Comparison of ENCODE assay signal across 12 cellular contexts in the genomic region with DNA sequence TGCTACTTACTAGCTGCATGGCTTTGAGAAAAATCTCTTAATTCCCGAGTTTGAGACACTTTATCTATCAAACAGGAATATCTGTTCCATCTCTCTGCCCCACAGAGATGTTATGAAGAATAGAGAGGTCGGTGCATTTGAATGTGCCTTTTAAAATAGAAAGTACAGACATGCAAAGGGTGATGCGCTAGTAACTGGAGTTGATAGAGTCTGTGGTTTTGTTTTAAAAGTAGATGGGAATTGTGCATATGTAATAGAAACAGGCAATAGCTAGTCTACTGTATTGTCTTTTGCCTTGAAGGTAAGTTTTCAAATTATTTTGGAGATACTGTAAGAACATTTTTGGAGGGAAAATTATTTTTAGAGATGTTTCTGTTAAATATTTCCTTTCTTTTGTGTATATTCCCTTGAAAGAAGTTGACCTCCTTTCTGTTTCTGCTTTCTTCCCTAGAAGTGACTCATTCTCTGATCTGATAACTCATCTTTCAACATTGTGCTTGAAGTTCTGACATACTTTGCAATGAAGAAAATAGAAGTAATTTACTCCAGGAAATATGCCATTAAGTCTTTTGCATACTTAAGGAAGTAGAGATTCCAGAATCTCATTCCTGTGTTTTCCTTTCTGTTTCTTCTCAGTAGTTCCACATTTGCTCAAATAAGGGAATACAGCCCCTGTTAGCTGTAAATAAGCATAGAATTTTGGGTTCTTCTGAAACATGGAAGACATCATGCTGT.
A peak's percentile ranks its signal among the peaks of the same experiment; 100 is the strongest.
DNase-seq lines count a peak whose midpoint lies in the region; ATAC-seq and TF ChIP-seq lines count a peak whose summit lies in the region.
"Had no signal": no experiment of that assay in that cellular context is flagged by ENCODE, and none has a peak within 500 bp of the region (broad histone marks: within the 10 kb centered on the region; RNA-seq: fewer than 3 reads in every experiment).

No MANE protein-coding gene starts in this region.

- CTCF ChIA-PET in MCF 10A (lab: Yijun Ruan, JAX) (interaction anchor here (0.6 to 1.1 kb wide), 2 partner anchors 21 to 1006 kb away, joined by 3 read pairs; no protein-coding TSS in a partner anchor), PC-3 (lab: Charles Lee) (no interaction called here)

- peaks cover 14% of the 10 kb centered on the region for H3K4me1 Mint-ChIP-seq in MCF 10A (ENCODE audit: insufficient read depth, unreplicated experiment)
- H3K4me1 Mint-ChIP-seq in T-helper 2 cell treated with Interferon-gamma antibody and Interleukin-4, amounts not matched to agents 5 μg/mL and 100 μg/mL, for 36 hours (ENCODE audit: low read depth), result peaks cover 14% of the 10 kb centered on the region

- H3K4me2 ChIP-seq in PC-3 (ENCODE audit: low read length) (no peak overlapping the region), hepatocyte (no peak overlapping the region)

- DNase-seq in MCF 10A (ENCODE audit: unreplicated experiment) (peak; percentile 26), breast epithelium (ENCODE audit: low spot score in 2 of 2) (no peak), PC-3 (peak; percentile 48), epithelial cell of prostate (ENCODE audit: low read depth, low spot score) (no peak), stromal cell of bone marrow (ENCODE audit: low read depth) (peak; percentile 27), hepatocyte (ENCODE audit: low spot score) (no peak)
- no peak for DNase-seq in T-helper 2 cell treated with Interferon-gamma antibody and Interleukin-4, amounts not matched to agents 5 μg/mL and 100 μg/mL, for 36 hours (ENCODE audit: low spot score)
- DNase-seq: CD4-positive, CD25-positive, alpha-beta regulatory T cell; NCI-H187 treated with DMSO at 0.1 percent for 48 hours; T1000 had no signal

- H3K4me1 ChIP-seq in breast epithelium, result no peaks in the 10 kb centered on the region
- H3K4me1 ChIP-seq in PC-3 (ENCODE audit: insufficient read depth, low read length), result no peaks in the 10 kb centered on the region
- H3K4me1 ChIP-seq in hepatocyte (ENCODE audit: insufficient read depth), result no peaks in the 10 kb centered on the region

- POLR2A ChIA-PET in MCF 10A (lab: Yijun Ruan, JAX) (interaction anchor here (0.7 to 1.8 kb wide), 2 partner anchors 9 to 36 kb away, joined by 4 to 5 read pairs; no protein-coding TSS in a partner anchor), PC-3 (lab: Charles Lee; ENCODE audit: unreplicated experiment) (no interaction called here)

- 89% methylated on average over 3 of the region's 3 CpGs for WGBS in hepatocyte (ENCODE audit: low lambda C conversion rate, missing lambda C conversion rate)

- TF ChIP-seq POLR2A in breast epithelium (IDR thresholded peaks at IDR 0.05), result no peak

- no peaks in the 10 kb centered on the region for H3K9me3 ChIP-seq in breast epithelium
- H3K9me3 ChIP-seq in PC-3 (ENCODE audit: low read length), result no peaks in the 10 kb centered on the region
- no peaks in the 10 kb centered on the region for H3K9me3 ChIP-seq in hepatocyte (ENCODE audit: low read depth)
- H3K9me3 ChIP-seq: thoracic aorta had no signal

- H3F3A ChIP-seq in PC-3 (ENCODE audit: low read length, unreplicated experiment), result no peaks in the 10 kb centered on the region

- H3K79me2 ChIP-seq in PC-3 (ENCODE audit: low read length) (no peaks in the 10 kb centered on the region), hepatocyte (no peaks in the 10 kb centered on the region)

- TF ChIP-seq CTCF in MCF 10A (IDR thresholded peaks at IDR 0.05; ENCODE audit: unreplicated experiment), result no peak
- TF ChIP-seq CTCF in breast epithelium (IDR thresholded peaks at IDR 0.05), result no peak
- TF ChIP-seq CTCF in PC-3 (conservative IDR thresholded peaks at IDR 0.05; ENCODE audit: low read depth, low read length), result no peak
- no peak for TF ChIP-seq CTCF in hepatocyte (IDR thresholded peaks at IDR 0.05; ENCODE audit: poor library complexity)

- H3K27ac ChIP-seq in breast epithelium, result no peak overlapping the region
- H3K27ac ChIP-seq in PC-3 (ENCODE audit: low read length), result no peak overlapping the region
- peak overlapping the region; percentile 5 for H3K27ac ChIP-seq in epithelial cell of prostate
- H3K27ac ChIP-seq in hepatocyte, result no peak overlapping the region
- H3K27ac ChIP-seq: thoracic aorta had no signal

- intact Hi-C loops in MCF 10A (cut with micrococcal nuclease) (no loop called here), breast epithelium (cut with DNase I; ENCODE audit: low total_unique reads) (no loop called here), PC-3 (cut with micrococcal nuclease) (no loop called here)

- peaks cover 27% of the 10 kb centered on the region for H3K36me3 Mint-ChIP-seq in MCF 10A (ENCODE audit: insufficient read depth, unreplicated experiment)
- no peaks in the 10 kb centered on the region for H3K36me3 Mint-ChIP-seq in T-helper 2 cell treated with Interferon-gamma antibody and Interleukin-4, amounts not matched to agents 5 μg/mL and 100 μg/mL, for 36 hours (ENCODE audit: low read depth)

- H3K4me3 Mint-ChIP-seq in MCF 10A (ENCODE audit: unreplicated experiment), result no peak overlapping the region
- H3K4me3 Mint-ChIP-seq in T-helper 2 cell treated with Interferon-gamma antibody and Interleukin-4, amounts not matched to agents 5 μg/mL and 100 μg/mL, for 36 hours, result no peak overlapping the region

- H3K9me2 ChIP-seq in PC-3 (replicated peaks; ENCODE audit: low read length), result no peaks in the 10 kb centered on the region
- H3K9me2 ChIP-seq in hepatocyte (replicated peaks; ENCODE audit: insufficient read depth), result no peaks in the 10 kb centered on the region

- no peak overlapping the region for H3K9ac ChIP-seq in PC-3 (ENCODE audit: low read length)

- H4K20me1 ChIP-seq in PC-3 (ENCODE audit: low read length), result no peaks in the 10 kb centered on the region
- H4K20me1 ChIP-seq in hepatocyte (ENCODE audit: insufficient read depth, poor library complexity, severe bottlenecking), result no peaks in the 10 kb centered on the region

- BruUV-seq in MCF 10A (replicated peaks; lab: Mats Ljungman, UMichigan) (no TSS peak), PC-3 (replicated peaks; lab: Mats Ljungman, UMichigan) (no TSS peak)

- H3K27me3 ChIP-seq in breast epithelium (no peaks in the 10 kb centered on the region), PC-3 (ENCODE audit: low read length) (no peaks in the 10 kb centered on the region), hepatocyte (no peaks in the 10 kb centered on the region)

- H2AFZ ChIP-seq in PC-3 (ENCODE audit: low read length), result no peak overlapping the region
- no peak overlapping the region for H2AFZ ChIP-seq in hepatocyte

- no peak overlapping the region for H3K27ac Mint-ChIP-seq in MCF 10A (ENCODE audit: low read depth, unreplicated experiment)
- no peak overlapping the region for H3K27ac Mint-ChIP-seq in T-helper 2 cell treated with Interferon-gamma antibody and Interleukin-4, amounts not matched to agents 5 μg/mL and 100 μg/mL, for 36 hours

- H3K4me3 ChIP-seq in breast epithelium, result no peak overlapping the region
- H3K4me3 ChIP-seq in PC-3 (ENCODE audit: low read length), result no peak overlapping the region
- no peak overlapping the region for H3K4me3 ChIP-seq in hepatocyte
- H3K4me3 ChIP-seq: thoracic aorta had no signal

- ATAC-seq in PC-3, result peak; percentile 54
- no peak for ATAC-seq in GM19467 (IDR thresholded peaks at IDR 0.05; ENCODE audit: unreplicated experiment)

- no peaks in the 10 kb centered on the region for H3K36me3 ChIP-seq in breast epithelium
- H3K36me3 ChIP-seq in PC-3 (ENCODE audit: low read depth, low read length), result no peaks in the 10 kb centered on the region
- no peaks in the 10 kb centered on the region for H3K36me3 ChIP-seq in hepatocyte (replicated peaks; ENCODE audit: insufficient read depth, low read depth)
- H3K36me3 ChIP-seq: thoracic aorta had no signal

- no peaks in the 10 kb centered on the region for H3K9me3 Mint-ChIP-seq in MCF 10A (ENCODE audit: unreplicated experiment)
- H3K9me3 Mint-ChIP-seq in T-helper 2 cell treated with Interferon-gamma antibody and Interleukin-4, amounts not matched to agents 5 μg/mL and 100 μg/mL, for 36 hours, result no peaks in the 10 kb centered on the region
- H3K9me3 Mint-ChIP-seq: CD4-positive, CD25-positive, alpha-beta regulatory T cell had no signal

- H3K27me3 Mint-ChIP-seq in MCF 10A (ENCODE audit: insufficient read depth, unreplicated experiment), result no peaks in the 10 kb centered on the region
- H3K27me3 Mint-ChIP-seq in T-helper 2 cell treated with Interferon-gamma antibody and Interleukin-4, amounts not matched to agents 5 μg/mL and 100 μg/mL, for 36 hours (ENCODE audit: low read depth), result no peaks in the 10 kb centered on the region
- H3K27me3 Mint-ChIP-seq: CD4-positive, CD25-positive, alpha-beta regulatory T cell had no signal

Comparison
In these comparisons a context has a peak if more than half of its experiments do, and no peak if none do; other contexts are left out.
1. DNase-seq: peak in MCF 10A (single experiment), PC-3 (single experiment) and stromal cell of bone marrow (single experiment); none in breast epithelium (0 of 2), epithelial cell of prostate (single experiment), T-helper 2 cell treated with Interferon-gamma antibody and Interleukin-4, amounts not matched to agents 5 μg/mL and 100 μg/mL, for 36 hours (single experiment) and hepatocyte (single experiment).